In the genomic region with DNA sequence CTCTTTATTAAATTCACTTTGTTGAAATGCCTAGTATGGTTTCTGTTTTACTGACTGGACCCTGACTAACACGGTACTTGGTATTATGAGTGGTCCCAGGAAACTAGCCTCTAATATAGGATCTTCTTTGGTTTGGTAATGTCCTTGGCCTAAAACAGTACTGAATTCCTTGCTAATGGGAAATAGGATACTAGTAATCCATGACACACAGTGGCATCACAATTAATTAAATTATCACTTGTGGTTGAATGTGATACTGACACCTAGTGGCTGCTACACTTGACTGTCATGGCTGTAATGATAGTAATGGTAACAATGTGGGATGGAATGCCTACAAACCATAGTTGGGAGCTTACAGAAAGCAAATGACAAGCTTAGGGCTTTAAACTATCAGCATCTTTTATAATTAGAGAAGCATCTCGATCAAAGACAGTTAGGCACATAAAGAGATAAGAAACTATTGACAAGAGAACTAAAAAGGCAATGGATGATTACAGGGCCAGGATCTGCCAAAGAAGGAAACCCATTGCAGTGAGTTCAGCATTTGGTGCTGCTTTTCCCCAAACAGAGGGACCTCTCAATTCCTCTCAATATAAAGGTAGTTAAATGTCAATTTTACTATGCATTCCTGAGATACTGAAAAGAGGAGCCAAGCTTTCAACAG, we compare ENCODE assay signal across 8 cellular contexts. TPM values are rescaled to one million over a fixed set of nuclear protein-coding genes. Genes with fewer than 3 reads are reported as not detected.
DNase-seq lines count a peak whose midpoint lies in the region; ATAC-seq, FAIRE-seq and TF ChIP-seq lines count a peak whose summit lies in the region.

No MANE protein-coding gene starts in this region.

- ATAC-seq in GM21619 (IDR thresholded peaks at IDR 0.05; ENCODE audit: unreplicated experiment) (peak; percentile 54), GM18873 (IDR thresholded peaks at IDR 0.05; ENCODE audit: low FRiP score, unreplicated experiment) (no peak)

- H3K79me2 ChIP-seq in keratinocyte (ENCODE audit: control insufficient read depth, insufficient read depth, low read length) = no peaks in the 10 kb centered on the region

- H3K27ac ChIP-seq in keratinocyte (ENCODE audit: control insufficient read depth, insufficient read depth, low read length) (peak overlapping the region; percentile 16), thyroid gland (no peak overlapping the region)

- intact Hi-C loops in thyroid gland (cut with DNase I) = no loop called here

- H3K4me3 Mint-ChIP-seq in brain = no peak overlapping the region

- H3K36me3 ChIP-seq in keratinocyte (ENCODE audit: control insufficient read depth in 2 of 2, extremely low read depth in 1 of 2, insufficient read depth in 2 of 2, low read length in 2 of 2) = peaks cover 2 to 7% of the 10 kb centered on the region in 2 experiments
- H3K36me3 ChIP-seq in thyroid gland = no peaks in the 10 kb centered on the region

- FAIRE-seq in keratinocyte (lab: Jason Lieb, UNC) = peak; percentile 65

- no peaks in the 10 kb centered on the region for H3K9me1 ChIP-seq in keratinocyte (ENCODE audit: control insufficient read depth, extremely low read depth, insufficient read depth, low read length)

- H3K9me3 ChIP-seq in keratinocyte (ENCODE audit: control insufficient read depth, low read depth, low read length) (no peaks in the 10 kb centered on the region), thyroid gland (no peaks in the 10 kb centered on the region)

- no peaks in the 10 kb centered on the region for H3K9me3 Mint-ChIP-seq in brain

- dilution Hi-C loops in keratinocyte (cut with MboI; ENCODE audit: extremely low pct_ligation_motif_present, low sequenced_read_pairs) = no loop called here

- H3K4me1 ChIP-seq in keratinocyte (ENCODE audit: control insufficient read depth, extremely low read depth, insufficient read depth, low read length) = peaks cover 7% of the 10 kb centered on the region
- H3K4me1 ChIP-seq in thyroid gland = no peaks in the 10 kb centered on the region

- no peaks in the 10 kb centered on the region for H3K4me1 Mint-ChIP-seq in brain

- H3K9ac ChIP-seq in keratinocyte (ENCODE audit: control insufficient read depth, extremely low read depth, insufficient read depth, low read length) = no peak overlapping the region

- peak; percentile 1 for DNase-seq in DMS114 treated with DMSO at 0.1 percent for 48 hours (lab: John Stamatoyannopoulos, UW; ENCODE audit: unreplicated experiment)
- DNase-seq in NCI-H226 = peak; percentile 9
- DNase-seq in keratinocyte (ENCODE audit: low read depth, low spot score) = peak; percentile 28
- no peak for DNase-seq in thyroid gland
- DNase-seq in activated CD4-positive, alpha-beta T cell treated with anti-CD3 and anti-CD28 coated beads, Interleukin-2, amount 50 U/mL, for 1 hour = no peak

- peaks cover 21% of the 10 kb centered on the region for H3K36me3 Mint-ChIP-seq in brain

- no peak overlapping the region for H3K4me3 ChIP-seq in keratinocyte (ENCODE audit: control insufficient read depth in 2 of 3, extremely low read depth in 1 of 3, insufficient read depth in 2 of 3, low read depth in 1 of 3, low read length in 3 of 3)
- no peak overlapping the region for H3K4me3 ChIP-seq in thyroid gland (replicated peaks in 1 of 3)

- TF ChIP-seq CTCF in brain (conservative IDR thresholded peaks at IDR 0.05) (peak; percentile 65 to 82), keratinocyte (optimal IDR thresholded peaks at IDR 0.05 in 1 of 3, IDR thresholded peaks at IDR 0.05 in 1 of 3, conservative IDR thresholded peaks at IDR 0.05 in 1 of 3; ENCODE audit: extremely low read depth in 1 of 3, insufficient read depth in 2 of 3, low read length in 3 of 3) (peak; percentile 33 to 83 (median 44)), thyroid gland (IDR thresholded peaks at IDR 0.05) (peak in 5 of 6 experiments; percentile 30 to 67 (median 67))

- no peaks in the 10 kb centered on the region for H3K27me3 Mint-ChIP-seq in brain

- H3K27me3 ChIP-seq in keratinocyte (ENCODE audit: control insufficient read depth, extremely low read depth, insufficient read depth, low read length) (no peaks in the 10 kb centered on the region), thyroid gland (no peaks in the 10 kb centered on the region)

- no peaks in the 10 kb centered on the region for H4K20me1 ChIP-seq in keratinocyte (ENCODE audit: control insufficient read depth, extremely low read depth, insufficient read depth, low read length)

- no peak for TF ChIP-seq POLR2A in thyroid gland (IDR thresholded peaks at IDR 0.05)

- no peak overlapping the region for H3K4me2 ChIP-seq in keratinocyte (ENCODE audit: control insufficient read depth, extremely low read depth, insufficient read depth, low read depth, low read length)

- peak overlapping the region in 4 of 5 experiments; percentile 5 to 53 (median 20) for H3K27ac Mint-ChIP-seq in brain

- WGBS in thyroid gland, 2 donors = 54 to 59% methylated on average over 2 of the region's 2 CpGs

- H2AFZ ChIP-seq in keratinocyte (ENCODE audit: control insufficient read depth, low read length) = no peak overlapping the region

RNA-seq across cellular contexts. Expression of gene DNHD1, which starts 8.6 kb away (rescaled TPM):
- polyA plus RNA-seq in brain (ENCODE audit: insufficient read depth, low read depth, low replicate concordance) (2.5 TPM), keratinocyte (2.1 to 3.5 TPM (median 2.9 TPM) in 3 replicates)
- 3.3 TPM for polyA plus RNA-seq in keratinocyte (2011; ENCODE audit: low read depth)
- polyA plus RNA-seq in keratinocyte (2011; cell fraction: cytosol; rRNA removed) = 0.49 and 0.83 TPM in 2 replicates
- 20.8 and 25.3 TPM in 2 replicates for polyA plus RNA-seq in keratinocyte (2011; cell fraction: nucleus; rRNA removed)
- polyA plus RNA-seq in keratinocyte (2012; ENCODE audit: low replicate concordance) = 1.8 and 5.7 TPM in 2 replicates
- polyA minus RNA-seq in keratinocyte = 7.8 to 22.1 TPM (median 17.1 TPM) in 3 replicates
- polyA minus RNA-seq in keratinocyte (2011; cell fraction: cytosol; rRNA and poly(A)+ RNA removed) = 1.7 TPM
- polyA minus RNA-seq in keratinocyte (2011; cell fraction: nucleus; rRNA and poly(A)+ RNA removed) = 17.3 and 30.0 TPM in 2 replicates
- 10 to 100 TPM; 10.9 to 21.8 (median 14.9) TPM for total RNA-seq in thyroid gland

RNA-seq across cellular contexts. Expression of gene TIMM10B, which starts 24.4 kb away (rescaled TPM):
- 16.2 TPM for polyA plus RNA-seq in brain (ENCODE audit: insufficient read depth, low read depth, low replicate concordance)
- 32.9 to 39.7 TPM (median 34.1 TPM) in 3 replicates for polyA plus RNA-seq in keratinocyte
- 7.2 TPM for polyA plus RNA-seq in keratinocyte (2011; ENCODE audit: low read depth)
- 33.6 and 43.6 TPM in 2 replicates for polyA plus RNA-seq in keratinocyte (2011; cell fraction: cytosol; rRNA removed)
- polyA plus RNA-seq in keratinocyte (2011; cell fraction: nucleus; rRNA removed) = 31.7 and 35.2 TPM in 2 replicates
- 23.8 and 32.7 TPM in 2 replicates for polyA plus RNA-seq in keratinocyte (2012; ENCODE audit: low replicate concordance)
- polyA minus RNA-seq in keratinocyte = 29.9 to 65.8 TPM (median 33.2 TPM) in 3 replicates
- polyA minus RNA-seq in keratinocyte (2011; cell fraction: cytosol; rRNA and poly(A)+ RNA removed) = 25.3 TPM
- polyA minus RNA-seq in keratinocyte (2011; cell fraction: nucleus; rRNA and poly(A)+ RNA removed) = 21.1 and 34.7 TPM in 2 replicates
- total RNA-seq in thyroid gland = 10 to 100 TPM; 42.1 to 72.0 (median 56.3) TPM

RNA-seq across cellular contexts. Expression of gene ARFIP2, which starts 24.6 kb away (rescaled TPM):
- 45.9 TPM for polyA plus RNA-seq in brain (ENCODE audit: insufficient read depth, low read depth, low replicate concordance)
- 65.2 to 89.3 TPM (median 66.3 TPM) in 3 replicates for polyA plus RNA-seq in keratinocyte
- polyA plus RNA-seq in keratinocyte (2011; ENCODE audit: low read depth) = 65.2 TPM
- 49.1 and 58.3 TPM in 2 replicates for polyA plus RNA-seq in keratinocyte (2011; cell fraction: cytosol; rRNA removed)
- 150 and 166 TPM in 2 replicates for polyA plus RNA-seq in keratinocyte (2011; cell fraction: nucleus; rRNA removed)
- polyA plus RNA-seq in keratinocyte (2012; ENCODE audit: low replicate concordance) = 44.1 and 45.3 TPM in 2 replicates
- polyA minus RNA-seq in keratinocyte = 42.7 to 50.8 TPM (median 48.8 TPM) in 3 replicates
- 38.6 TPM for polyA minus RNA-seq in keratinocyte (2011; cell fraction: cytosol; rRNA and poly(A)+ RNA removed)
- polyA minus RNA-seq in keratinocyte (2011; cell fraction: nucleus; rRNA and poly(A)+ RNA removed) = 26.8 and 30.3 TPM in 2 replicates
- 100 to 1,000 TPM in 2 of 4 donors, 10 to 100 TPM in 2; 86.7 to 124 (median 96.2) TPM for total RNA-seq in thyroid gland

RNA-seq across cellular contexts. Expression of gene TRIM3, which starts 32.0 kb away (rescaled TPM):
- polyA plus RNA-seq in brain (ENCODE audit: insufficient read depth, low read depth, low replicate concordance) = 16.5 TPM
- 9.7 to 12.6 TPM (median 10.3 TPM) in 3 replicates for polyA plus RNA-seq in keratinocyte
- polyA plus RNA-seq in keratinocyte (2011; ENCODE audit: low read depth) = 6.2 TPM
- 2.6 and 4.7 TPM in 2 replicates for polyA plus RNA-seq in keratinocyte (2011; cell fraction: cytosol; rRNA removed)
- polyA plus RNA-seq in keratinocyte (2011; cell fraction: nucleus; rRNA removed) = 41.9 and 48.6 TPM in 2 replicates
- polyA plus RNA-seq in keratinocyte (2012; ENCODE audit: low replicate concordance) = 9.7 and 10.4 TPM in 2 replicates
- 9.5 to 14.6 TPM (median 10.5 TPM) in 3 replicates for polyA minus RNA-seq in keratinocyte
- polyA minus RNA-seq in keratinocyte (2011; cell fraction: cytosol; rRNA and poly(A)+ RNA removed) = 19.6 TPM
- 21.0 and 21.7 TPM in 2 replicates for polyA minus RNA-seq in keratinocyte (2011; cell fraction: nucleus; rRNA and poly(A)+ RNA removed)
- 10 to 100 TPM; 11.0 to 20.8 (median 14.6) TPM for total RNA-seq in thyroid gland

Comparison
In these comparisons a context has a peak if more than half of its experiments do, and no peak if none do; other contexts are left out.
1. DNase-seq: peak in DMS114 treated with DMSO at 0.1 percent for 48 hours (single experiment), NCI-H226 (single experiment) and keratinocyte (single experiment); none in thyroid gland (0 of 2) and activated CD4-positive, alpha-beta T cell treated with anti-CD3 and anti-CD28 coated beads, Interleukin-2, amount 50 U/mL, for 1 hour (single experiment).
2. Peak in every context shown above with its lines, with median percentiles within 50 percentile points of each other: CTCF ChIP-seq.